Comparison of ENCODE assay signal across 20 cellular contexts in genomic region chr9:135248721-135249120, GRCh38.
"Had no signal": no experiment of that assay in that cellular context is flagged by ENCODE, and none has a peak within 500 bp of the region (broad histone marks: within the 10 kb centered on the region; RNA-seq: fewer than 3 reads in every experiment).

No MANE protein-coding gene starts in this region.

- FAIRE-seq: endothelial cell of umbilical vein had no signal

- ATAC-seq: foreskin keratinocyte; left lobe of liver; right cardiac atrium; stimulated activated naive B cell treated with anti-CD40 and anti-IgM and Interleukin-4, amounts not matched to agents 10 μg/mL and 1 μg/mL and 100 μg/mL, for 72 hours; stimulated activated naive CD8-positive, alpha-beta T cell treated with anti-CD3 and anti-CD28 coated beads, Interleukin-15, amount 100 ng/mL, for 72 hours had no signal

- H3K4me1 ChIP-seq: colonic mucosa, foreskin keratinocyte, testis, tibial nerve had no signal

- H3K9me3 ChIP-seq: colonic mucosa, testis, tibial nerve had no signal

- DNase-seq: cerebellar nuclear complex; colonic mucosa; effector CD4-positive, alpha-beta T cell; endodermal cell; erythroblast; foreskin keratinocyte; kidney glomerular epithelial cell; mesendoderm; naive B cell; stimulated activated CD4-positive, alpha-beta T cell treated with anti-CD3 and anti-CD28 coated beads, Interleukin-2, amount 100 ng/mL, for 24 hours; stimulated activated CD4-positive, alpha-beta T cell treated with anti-CD3 and anti-CD28 coated beads, Interleukin-4, amount 100 ng/mL, for 4 hours; stimulated activated naive B cell treated with anti-CD40 and anti-IgM and Interleukin-4, amounts not matched to agents 10 μg/mL and 1 μg/mL and 100 μg/mL, for 72 hours; stimulated activated naive CD8-positive, alpha-beta T cell treated with anti-CD3 and anti-CD28 coated beads, Interleukin-15, amount 100 ng/mL, for 72 hours; testis had no signal

- H3K27ac ChIP-seq: cardiac muscle cell, colonic mucosa, foreskin keratinocyte, hepatocyte, testis, tibial nerve had no signal

- H3K4me3 ChIP-seq: cardiac muscle cell, colonic mucosa, hepatocyte, testis, tibial nerve had no signal

- H3K36me3 ChIP-seq: cardiac muscle cell, colonic mucosa, tibial nerve had no signal

- H3K27me3 ChIP-seq: cardiac muscle cell, colonic mucosa, hepatocyte, testis had no signal
